Comparison of ENCODE assay signal across 1 cellular context in the genomic region with DNA sequence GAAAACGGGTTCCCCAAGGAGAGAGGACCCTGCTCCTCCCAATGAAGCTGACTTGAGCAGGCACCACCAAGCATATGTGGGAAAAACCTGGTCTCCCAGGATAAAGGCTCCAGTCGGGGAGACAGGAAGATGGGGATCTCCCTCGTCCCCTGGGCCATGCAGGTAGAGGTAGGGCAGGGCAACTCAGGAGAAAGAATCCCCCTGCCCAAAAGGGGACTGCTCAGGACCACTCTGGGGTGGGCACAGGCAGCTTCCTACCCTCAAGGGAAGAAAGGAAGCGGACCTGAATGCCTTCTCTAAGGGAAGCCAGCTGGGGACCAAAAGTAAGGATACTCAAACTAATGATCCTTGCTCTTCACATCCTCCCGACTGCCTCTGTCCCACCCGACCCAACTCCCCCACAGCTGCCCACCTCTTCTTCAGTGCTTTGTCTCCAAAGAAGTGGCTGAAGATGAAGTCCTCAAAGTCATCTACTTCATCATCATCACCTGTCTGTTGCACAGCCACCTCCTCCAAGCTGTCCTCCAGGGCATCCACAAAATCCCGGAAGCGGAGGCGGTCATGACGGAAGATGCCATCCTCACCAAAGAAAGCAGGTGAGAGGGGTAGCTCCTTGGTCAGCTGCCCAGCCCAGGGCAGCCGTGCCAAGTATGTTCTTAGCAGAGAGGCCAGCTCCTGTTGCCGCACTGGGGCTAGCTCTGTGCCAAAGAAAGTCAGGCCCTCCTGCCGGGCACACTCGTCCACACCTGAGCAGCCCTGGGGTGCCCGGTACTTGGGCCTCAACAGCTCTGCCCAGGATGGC.
TF ChIP-seq lines count a peak whose summit lies in the region.

No MANE protein-coding gene starts in this region.

TF ChIP-seq in HepG2, 621 proteins besides CTCF, POLR2A, EP300 and RAD21 (continued from another document):
- TF ChIP-seq, protein P1, sequence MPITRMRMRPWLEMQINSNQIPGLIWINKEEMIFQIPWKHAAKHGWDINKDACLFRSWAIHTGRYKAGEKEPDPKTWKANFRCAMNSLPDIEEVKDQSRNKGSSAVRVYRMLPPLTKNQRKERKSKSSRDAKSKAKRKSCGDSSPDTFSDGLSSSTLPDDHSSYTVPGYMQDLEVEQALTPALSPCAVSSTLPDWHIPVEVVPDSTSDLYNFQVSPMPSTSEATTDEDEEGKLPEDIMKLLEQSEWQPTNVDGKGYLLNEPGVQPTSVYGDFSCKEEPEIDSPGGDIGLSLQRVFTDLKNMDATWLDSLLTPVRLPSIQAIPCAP (CRISPR knock-in tag; IDR thresholded peaks at IDR 0.05; ENCODE audit: low read depth): no peak
- TF ChIP-seq ZNF383 (CRISPR knock-in tag; IDR thresholded peaks at IDR 0.05; ENCODE audit: borderline replicate concordance): no peak
- no peak for TF ChIP-seq ATM (IDR thresholded peaks at IDR 0.05; ENCODE audit: borderline replicate concordance)
- peak; percentile 29 for TF ChIP-seq HDAC1 (CRISPR knock-in tag; IDR thresholded peaks at IDR 0.05)
- TF ChIP-seq ZNF816 (CRISPR knock-in tag; IDR thresholded peaks at IDR 0.05; ENCODE audit: borderline replicate concordance): 0 out of 2 replicates have a peak, but pooled peaks have one; percentile 16
- TF ChIP-seq, protein P2, sequence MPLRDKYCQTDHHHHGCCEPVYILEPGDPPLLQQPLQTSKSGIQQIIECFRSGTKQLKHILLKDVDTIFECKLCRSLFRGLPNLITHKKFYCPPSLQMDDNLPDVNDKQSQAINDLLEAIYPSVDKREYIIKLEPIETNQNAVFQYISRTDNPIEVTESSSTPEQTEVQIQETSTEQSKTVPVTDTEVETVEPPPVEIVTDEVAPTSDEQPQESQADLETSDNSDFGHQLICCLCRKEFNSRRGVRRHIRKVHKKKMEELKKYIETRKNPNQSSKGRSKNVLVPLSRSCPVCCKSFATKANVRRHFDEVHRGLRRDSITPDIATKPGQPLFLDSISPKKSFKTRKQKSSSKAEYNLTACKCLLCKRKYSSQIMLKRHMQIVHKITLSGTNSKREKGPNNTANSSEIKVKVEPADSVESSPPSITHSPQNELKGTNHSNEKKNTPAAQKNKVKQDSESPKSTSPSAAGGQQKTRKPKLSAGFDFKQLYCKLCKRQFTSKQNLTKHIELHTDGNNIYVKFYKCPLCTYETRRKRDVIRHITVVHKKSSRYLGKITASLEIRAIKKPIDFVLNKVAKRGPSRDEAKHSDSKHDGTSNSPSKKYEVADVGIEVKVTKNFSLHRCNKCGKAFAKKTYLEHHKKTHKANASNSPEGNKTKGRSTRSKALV (CRISPR knock-in tag; IDR thresholded peaks at IDR 0.05): 0 out of 2 replicates have a peak, but pooled peaks have one; percentile 12
- peak; percentile 49; the same call in 1 of the 2 replicates for TF ChIP-seq SP2 (CRISPR knock-in tag; IDR thresholded peaks at IDR 0.05)
- TF ChIP-seq ZNF460 (CRISPR knock-in tag; IDR thresholded peaks at IDR 0.05; ENCODE audit: borderline replicate concordance): no peak; the same call in 1 of the 2 replicates
- TF ChIP-seq TEAD3 (CRISPR knock-in tag; optimal IDR thresholded peaks at IDR 0.05; ENCODE audit: borderline replicate concordance): no peak
- TF ChIP-seq NBN (conservative IDR thresholded peaks at IDR 0.05): no peak
- TF ChIP-seq ZNF224 (CRISPR knock-in tag; IDR thresholded peaks at IDR 0.05): no peak
- 0 out of 2 replicates have a peak, but pooled peaks have one; percentile 45 for TF ChIP-seq ZNF607 (CRISPR knock-in tag; IDR thresholded peaks at IDR 0.05; ENCODE audit: borderline replicate concordance)
- TF ChIP-seq ZNF709 (CRISPR knock-in tag; IDR thresholded peaks at IDR 0.05): no peak
- TF ChIP-seq, protein P3, sequence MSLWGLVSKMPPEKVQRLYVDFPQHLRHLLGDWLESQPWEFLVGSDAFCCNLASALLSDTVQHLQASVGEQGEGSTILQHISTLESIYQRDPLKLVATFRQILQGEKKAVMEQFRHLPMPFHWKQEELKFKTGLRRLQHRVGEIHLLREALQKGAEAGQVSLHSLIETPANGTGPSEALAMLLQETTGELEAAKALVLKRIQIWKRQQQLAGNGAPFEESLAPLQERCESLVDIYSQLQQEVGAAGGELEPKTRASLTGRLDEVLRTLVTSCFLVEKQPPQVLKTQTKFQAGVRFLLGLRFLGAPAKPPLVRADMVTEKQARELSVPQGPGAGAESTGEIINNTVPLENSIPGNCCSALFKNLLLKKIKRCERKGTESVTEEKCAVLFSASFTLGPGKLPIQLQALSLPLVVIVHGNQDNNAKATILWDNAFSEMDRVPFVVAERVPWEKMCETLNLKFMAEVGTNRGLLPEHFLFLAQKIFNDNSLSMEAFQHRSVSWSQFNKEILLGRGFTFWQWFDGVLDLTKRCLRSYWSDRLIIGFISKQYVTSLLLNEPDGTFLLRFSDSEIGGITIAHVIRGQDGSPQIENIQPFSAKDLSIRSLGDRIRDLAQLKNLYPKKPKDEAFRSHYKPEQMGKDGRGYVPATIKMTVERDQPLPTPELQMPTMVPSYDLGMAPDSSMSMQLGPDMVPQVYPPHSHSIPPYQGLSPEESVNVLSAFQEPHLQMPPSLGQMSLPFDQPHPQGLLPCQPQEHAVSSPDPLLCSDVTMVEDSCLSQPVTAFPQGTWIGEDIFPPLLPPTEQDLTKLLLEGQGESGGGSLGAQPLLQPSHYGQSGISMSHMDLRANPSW (CRISPR knock-in tag; IDR thresholded peaks at IDR 0.05; ENCODE audit: borderline replicate concordance): no peak
- no peak for TF ChIP-seq HNRNPL (IDR thresholded peaks at IDR 0.05; ENCODE audit: low read depth, low read length)
- TF ChIP-seq DMAP1 (CRISPR knock-in tag; IDR thresholded peaks at IDR 0.05): 0 out of 2 replicates have a peak, but pooled peaks have one; percentile 5
- TF ChIP-seq MYC (CRISPR knock-in tag; IDR thresholded peaks at IDR 0.05; ENCODE audit: borderline replicate concordance): peak; percentile 2; the same call in 1 of the 2 replicates
- TF ChIP-seq ELF3 (CRISPR knock-in tag; IDR thresholded peaks at IDR 0.05): 0 out of 2 replicates have a peak, but pooled peaks have one; percentile 1
- TF ChIP-seq, protein P4, sequence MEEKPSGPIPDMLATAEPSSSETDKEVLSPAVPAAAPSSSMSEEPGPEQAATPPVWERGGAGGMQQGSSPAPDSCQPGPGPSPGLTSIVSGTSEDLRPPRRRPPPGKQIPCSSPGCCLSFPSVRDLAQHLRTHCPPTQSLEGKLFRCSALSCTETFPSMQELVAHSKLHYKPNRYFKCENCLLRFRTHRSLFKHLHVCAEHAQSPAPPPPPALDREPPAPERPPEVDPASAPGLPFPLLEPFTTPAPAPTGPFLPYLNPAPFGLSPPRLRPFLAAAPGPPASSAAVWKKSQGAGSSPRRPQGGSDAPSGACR (CRISPR knock-in tag; IDR thresholded peaks at IDR 0.05): 0 out of 2 replicates have a peak, but pooled peaks have one; percentile 18
- 0 out of 2 replicates have a peak, but pooled peaks have one; percentile 12 for TF ChIP-seq ZNF232 (CRISPR knock-in tag; IDR thresholded peaks at IDR 0.05; ENCODE audit: borderline replicate concordance)
- no peak for TF ChIP-seq ZNF3 (CRISPR knock-in tag; IDR thresholded peaks at IDR 0.05)
- 0 out of 2 replicates have a peak, but pooled peaks have one; percentile 53 for TF ChIP-seq ZNF766 (CRISPR knock-in tag; IDR thresholded peaks at IDR 0.05; ENCODE audit: borderline replicate concordance)
- TF ChIP-seq ZNF850 (CRISPR knock-in tag; conservative IDR thresholded peaks at IDR 0.05): 0 out of 2 replicates have a peak, but pooled peaks have one; percentile 22
